ENCODE assay signal across 15 cellular contexts in genomic region chr3:186510374-186511079, GRCh38. TPM values are rescaled to one million over a fixed set of nuclear protein-coding genes. Genes with fewer than 3 reads are reported as not detected.
DNase-seq lines count a peak whose midpoint lies in the region; ATAC-seq, FAIRE-seq and TF ChIP-seq lines count a peak whose summit lies in the region.
"Had no signal": no experiment of that assay in that cellular context is flagged by ENCODE, and none has a peak within 500 bp of the region (broad histone marks: within the 10 kb centered on the region; RNA-seq: fewer than 3 reads in every experiment).

No MANE protein-coding gene starts in this region.

- no peaks in the 10 kb centered on the region for H4K20me1 ChIP-seq in H9 (ENCODE audit: control insufficient read depth, insufficient read depth, insufficient read length)

- ATAC-seq in left ventricle myocardium superior, result peak; percentile 53

- H4K8ac ChIP-seq in H9 (replicated peaks; ENCODE audit: insufficient read length, low read depth, low read length), result no peak overlapping the region

- no peak overlapping the region; the same call in 1 of the 2 replicates for H3K14ac ChIP-seq in H9 (ENCODE audit: insufficient read depth, low read length)

- no peaks in the 10 kb centered on the region for H3K36me3 ChIP-seq in right atrium auricular region
- H3K36me3 ChIP-seq in brain microvascular endothelial cell (replicated peaks), result no peaks in the 10 kb centered on the region
- H3K36me3 ChIP-seq: Peyer's patch had no signal

- H3K4me2 ChIP-seq in H9 (ENCODE audit: insufficient read depth, insufficient read length, low read length), result no peak overlapping the region

- H3K9ac ChIP-seq in H9 (ENCODE audit: extremely low read depth, insufficient read length, low read length), result no peak overlapping the region

- peaks cover 12 to 15% of the 10 kb centered on the region in 2 experiments for H3K4me1 Mint-ChIP-seq in H9
- peaks cover 76% of the 10 kb centered on the region for H3K4me1 Mint-ChIP-seq in stimulated activated naive CD8-positive, alpha-beta T cell treated with anti-CD3 and anti-CD28 coated beads, Interleukin-15, Interleukin-2, amounts not matched to agents 100 ng/mL and 50 ng/mL, for 24 hours (ENCODE audit: low read depth)

- no peaks in the 10 kb centered on the region for H3K36me3 Mint-ChIP-seq in H9 (ENCODE audit: insufficient read depth in 1 of 3, low read depth in 3 of 3)
- H3K36me3 Mint-ChIP-seq in stimulated activated naive CD8-positive, alpha-beta T cell treated with anti-CD3 and anti-CD28 coated beads, Interleukin-15, Interleukin-2, amounts not matched to agents 100 ng/mL and 50 ng/mL, for 24 hours (ENCODE audit: low read depth), result no peaks in the 10 kb centered on the region

- H3K79me2 ChIP-seq in H9 (ENCODE audit: insufficient read depth, low read length), result no peaks in the 10 kb centered on the region; the same call in 1 of the 2 replicates

- no peak overlapping the region for H3K27ac Mint-ChIP-seq in H9
- H3K27ac Mint-ChIP-seq in stimulated activated naive CD8-positive, alpha-beta T cell treated with anti-CD3 and anti-CD28 coated beads, Interleukin-15, Interleukin-2, amounts not matched to agents 100 ng/mL and 50 ng/mL, for 24 hours, result peak overlapping the region; percentile 87
- H3K27ac Mint-ChIP-seq: activated naive CD4-positive, alpha-beta T cell treated with anti-CD3 and anti-CD28 coated beads, Interleukin-2, amount 50 U/mL, for 24 hours had no signal

- H3T11ph ChIP-seq in H9 (ENCODE audit: low read length), result no peak overlapping the region

- H3K27ac ChIP-seq in right atrium auricular region, result no peak overlapping the region
- H3K27ac ChIP-seq in H9 (ENCODE audit: insufficient read length, low read depth, low read length), result no peak overlapping the region
- peak overlapping the region; percentile 26; the same call in 1 of the 2 replicates for H3K27ac ChIP-seq in RWPE1
- no peak overlapping the region for H3K27ac ChIP-seq in brain microvascular endothelial cell
- H3K27ac ChIP-seq: Peyer's patch had no signal

- no peak overlapping the region for H2AFZ ChIP-seq in H9 (ENCODE audit: low read length)

- no peaks in the 10 kb centered on the region for H3K4me1 ChIP-seq in right atrium auricular region
- no peaks in the 10 kb centered on the region for H3K4me1 ChIP-seq in H9 (ENCODE audit: insufficient read depth, low read length)

- no peaks in the 10 kb centered on the region for H3K79me1 ChIP-seq in H9 (ENCODE audit: insufficient read depth, low read depth, low read length, poor library complexity, severe bottlenecking)

- no peaks in the 10 kb centered on the region for H3K9me3 Mint-ChIP-seq in H9
- H3K9me3 Mint-ChIP-seq in stimulated activated naive CD8-positive, alpha-beta T cell treated with anti-CD3 and anti-CD28 coated beads, Interleukin-15, Interleukin-2, amounts not matched to agents 100 ng/mL and 50 ng/mL, for 24 hours, result no peaks in the 10 kb centered on the region
- H3K9me3 Mint-ChIP-seq: activated naive CD4-positive, alpha-beta T cell treated with anti-CD3 and anti-CD28 coated beads, Interleukin-2, amount 50 U/mL, for 24 hours had no signal

- H3K56ac ChIP-seq in H9 (ENCODE audit: insufficient read length, low read depth, low read length), result no peak overlapping the region

- H2BK20ac ChIP-seq in H9 (ENCODE audit: low read depth, low read length, poor library complexity, severe bottlenecking), result no peak overlapping the region

- POLR2A ChIA-PET in RWPE1 (lab: Yijun Ruan, JAX; ENCODE audit: low non-redundant PET), result no interaction called here

- no peak overlapping the region for H2BK12ac ChIP-seq in H9 (ENCODE audit: insufficient read length, low read depth, low read length)

- H2AK5ac ChIP-seq in H9 (ENCODE audit: insufficient read length, low read length), result no peak overlapping the region

- CTCF ChIA-PET in RWPE1 (lab: Yijun Ruan, JAX), result interaction anchor here (0.6 kb wide), 1 partner anchor 253 kb away, joined by 3 read pairs; no protein-coding TSS in a partner anchor

- H3K9me3 ChIP-seq in right atrium auricular region (no peaks in the 10 kb centered on the region), H9 (ENCODE audit: control insufficient read depth, low read depth, low read length) (no peaks in the 10 kb centered on the region)
- H3K9me3 ChIP-seq: Peyer's patch had no signal

- no peak overlapping the region for H3K4me3 Mint-ChIP-seq in H9
- peak overlapping the region; percentile 28 for H3K4me3 Mint-ChIP-seq in stimulated activated naive CD8-positive, alpha-beta T cell treated with anti-CD3 and anti-CD28 coated beads, Interleukin-15, Interleukin-2, amounts not matched to agents 100 ng/mL and 50 ng/mL, for 24 hours
- H3K4me3 Mint-ChIP-seq: activated naive CD4-positive, alpha-beta T cell treated with anti-CD3 and anti-CD28 coated beads, Interleukin-2, amount 50 U/mL, for 24 hours had no signal

- peak in 1 of 2 donors; percentile 31 for TF ChIP-seq CTCF in right atrium auricular region (IDR thresholded peaks at IDR 0.05)
- 0 out of 3 replicates have a peak, but pooled peaks have one; percentile 13 for TF ChIP-seq CTCF in H9 (conservative IDR thresholded peaks at IDR 0.05)
- TF ChIP-seq CTCF in RWPE1 (conservative IDR thresholded peaks at IDR 0.05; ENCODE audit: low read depth), result no peak
- no peak for TF ChIP-seq CTCF in brain microvascular endothelial cell (IDR thresholded peaks at IDR 0.05; ENCODE audit: low read depth, low read length, missing control alignments)

- no peak overlapping the region for H3K4me3 ChIP-seq in right atrium auricular region
- no peak overlapping the region for H3K4me3 ChIP-seq in brain microvascular endothelial cell (ENCODE audit: low read depth, low read length)
- H3K4me3 ChIP-seq: Peyer's patch had no signal

- in situ Hi-C loops in brain microvascular endothelial cell (cut with HindIII; ENCODE audit: low pct_ligation_motif_present, low sequenced_read_pairs), result no loop called here

- no peak overlapping the region for H3K4ac ChIP-seq in H9 (ENCODE audit: low read depth, low read length)

- no peak overlapping the region for H2BK15ac ChIP-seq in H9 (ENCODE audit: low read depth, low read length)

- H3K23ac ChIP-seq in H9 (ENCODE audit: insufficient read length, low read depth, low read length), result no peak overlapping the region

- no peak overlapping the region for H4K5ac ChIP-seq in H9 (ENCODE audit: insufficient read length, low read depth, low read length)

- no peaks in the 10 kb centered on the region for H3K23me2 ChIP-seq in H9 (ENCODE audit: insufficient read length, low read depth, low read length, poor library complexity, severe bottlenecking)

- H3K27me3 ChIP-seq in right atrium auricular region, result no peaks in the 10 kb centered on the region
- H3K27me3 ChIP-seq in H9 (ENCODE audit: insufficient read depth, low read length), result no peaks in the 10 kb centered on the region
- H3K27me3 ChIP-seq in brain microvascular endothelial cell (replicated peaks), result no peaks in the 10 kb centered on the region
- H3K27me3 ChIP-seq: Peyer's patch had no signal

- DNase-seq in left ventricle myocardium superior (no peak), right atrium auricular region (ENCODE audit: low spot score) (no peak), H9 (no peak), RWPE1 (ENCODE audit: low spot score) (peak; percentile 44), urothelium cell line (ENCODE audit: low spot score) (no peak), DMS 273 treated with DMSO at 0.1 percent for 48 hours (lab: John Stamatoyannopoulos, UW) (no peak), brain microvascular endothelial cell (no peak)
- DNase-seq: NCI-H187; Peyer's patch; stimulated activated CD4-positive, alpha-beta T cell treated with anti-CD3 and anti-CD28 coated beads, Interleukin-12 subunit alpha, Interleukin-12 subunit beta, amount 100 ng/mL, for 4 hours; stimulated activated naive CD4-positive, alpha-beta T cell had no signal

- no peak overlapping the region for H2BK120ac ChIP-seq in H9 (ENCODE audit: low read depth, low read length, poor library complexity, severe bottlenecking)

- no peak for FAIRE-seq in urothelium cell line (lab: Jason Lieb, UNC)
- FAIRE-seq: endothelial cell of umbilical vein, H1 had no signal

- no peak overlapping the region for H2BK5ac ChIP-seq in H9 (ENCODE audit: insufficient read length, low read length)

- peaks cover 17% of the 10 kb centered on the region for H3K27me3 Mint-ChIP-seq in H9 (ENCODE audit: low read depth)
- no peaks in the 10 kb centered on the region for H3K27me3 Mint-ChIP-seq in stimulated activated naive CD8-positive, alpha-beta T cell treated with anti-CD3 and anti-CD28 coated beads, Interleukin-15, Interleukin-2, amounts not matched to agents 100 ng/mL and 50 ng/mL, for 24 hours
- H3K27me3 Mint-ChIP-seq: activated naive CD4-positive, alpha-beta T cell treated with anti-CD3 and anti-CD28 coated beads, Interleukin-2, amount 50 U/mL, for 24 hours had no signal

- WGBS in H9 (ENCODE audit: extremely low coverage, insufficient read length, low lambda C conversion rate), result no CpG with 5 or more reads among the region's 9 CpGs

- intact Hi-C loops in left ventricle myocardium superior (cut with micrococcal nuclease), result no loop called here

- no peak overlapping the region for H4K91ac ChIP-seq in H9 (ENCODE audit: insufficient read length, low read depth, low read length)

- no peak overlapping the region for H3K18ac ChIP-seq in H9 (ENCODE audit: insufficient read length, low read depth, low read length)

RNA-seq across cellular contexts. Expression of gene CRYGS, which starts 33.7 kb away (rescaled TPM):
- total RNA-seq in left ventricle myocardium superior (0.55 TPM), right atrium auricular region (under 1 TPM in 1 of 2 donors, not detected in 1; 0.67 TPM), H9 (2021) (0.83 and 1.0 TPM in 2 replicates)

RNA-seq across cellular contexts. Expression of gene TBCCD1, which starts 56.6 kb away (rescaled TPM):
- total RNA-seq in left ventricle myocardium superior (7.1 TPM), right atrium auricular region (10 to 100 TPM in 1 of 2 donors, 1 to 10 TPM in 1; 8.6 to 10.3 TPM), H9 (2021) (7.4 and 8.6 TPM in 2 replicates)

RNA-seq across cellular contexts. Expression of gene DNAJB11, which starts 60.0 kb away (rescaled TPM):
- 23.6 TPM for total RNA-seq in left ventricle myocardium superior
- 10 to 100 TPM; 39.1 to 39.3 TPM for total RNA-seq in right atrium auricular region
- total RNA-seq in H9 (2021), result 57.4 and 61.2 TPM in 2 replicates
